19 cellular contexts compared by ENCODE assay signal in the genomic region with DNA sequence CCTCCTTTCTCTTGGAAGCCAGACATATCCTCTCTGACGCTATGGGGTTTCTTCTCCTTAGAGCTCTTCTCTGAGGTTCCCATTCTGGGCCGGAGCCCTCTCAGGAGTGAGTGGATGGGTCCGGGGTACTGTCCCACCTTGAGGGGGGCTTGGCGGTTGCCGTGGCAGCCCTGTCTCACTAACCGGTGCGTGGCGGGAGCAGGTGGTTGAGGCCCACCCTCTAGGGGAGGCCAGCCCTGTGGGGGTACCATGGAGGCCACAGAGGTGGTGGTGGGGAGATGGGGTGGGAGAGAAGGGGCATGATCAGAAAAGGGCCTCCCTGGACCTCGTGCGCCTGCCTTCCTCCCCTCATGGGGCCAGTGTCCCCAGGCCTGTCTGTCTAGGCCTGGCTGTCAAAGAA. TPM values are rescaled to one million over a fixed set of nuclear protein-coding genes. Genes with fewer than 3 reads are reported as not detected.
DNase-seq lines count a peak whose midpoint lies in the region; ATAC-seq and TF ChIP-seq lines count a peak whose summit lies in the region.
"Had no signal": no experiment of that assay in that cellular context is flagged by ENCODE, and none has a peak within 500 bp of the region (broad histone marks: within the 10 kb centered on the region; RNA-seq: fewer than 3 reads in every experiment).

No MANE protein-coding gene starts in this region.

- no peak overlapping the region for H3K4me2 ChIP-seq in mesendoderm (ENCODE audit: low read length)
- H3K4me2 ChIP-seq: BLaER1 treated with 17β-estradiol and CSF1 and Interleukin-3, amounts not matched to agents 10 nM and 100 nM; GM23338 had no signal

- H4K5ac ChIP-seq in mesendoderm (ENCODE audit: low read length), result no peak overlapping the region

- H3K4me1 Mint-ChIP-seq in neural crest cell, result peaks cover 9% of the 10 kb centered on the region

- H2BK120ac ChIP-seq in mesendoderm (ENCODE audit: low read depth, low read length), result no peak overlapping the region

- no peaks in the 10 kb centered on the region for H3K79me2 ChIP-seq in mesendoderm (ENCODE audit: control insufficient read depth, insufficient read depth, low read length)

- H3K36me3 Mint-ChIP-seq in neural crest cell (ENCODE audit: low read depth), result peaks cover 16% of the 10 kb centered on the region

- H3K18ac ChIP-seq in mesendoderm (ENCODE audit: low read length), result no peak overlapping the region

- no peak overlapping the region for H2AK5ac ChIP-seq in mesendoderm (ENCODE audit: low read length)

- H3K4me3 ChIP-seq in right cardiac atrium (ENCODE audit: low read length), result no peak overlapping the region
- H3K4me3 ChIP-seq in gastrocnemius medialis, result no peak overlapping the region
- no peak overlapping the region for H3K4me3 ChIP-seq in aorta (ENCODE audit: low read length in 2 of 2)
- no peak overlapping the region for H3K4me3 ChIP-seq in mesendoderm (ENCODE audit: low read length)
- H3K4me3 ChIP-seq: BLaER1 treated with 17β-estradiol and CSF1 and Interleukin-3, amounts not matched to agents 10 nM and 100 nM; GM12878; GM23338; K562 had no signal

- in situ Hi-C loops in gastrocnemius medialis (cut with MboI; ENCODE audit: low sequenced_read_pairs in 4 of 4), result loop anchor here (25.0 kb wide), 1 partner anchor 636 kb away; no protein-coding TSS in a partner anchor

- peak in 1 of 2 donors; percentile 2 for ATAC-seq in right cardiac atrium
- ATAC-seq in left cardiac atrium, result no peak
- ATAC-seq in gastrocnemius medialis, result no peak
- peak; percentile 12 for ATAC-seq in aorta (ENCODE audit: low FRiP score)
- ATAC-seq in GM21447 (IDR thresholded peaks at IDR 0.05; ENCODE audit: unreplicated experiment), result no peak
- ATAC-seq: GM12878, GM23338, K562, PC-3 had no signal

- H3K9me3 ChIP-seq in right cardiac atrium (ENCODE audit: control insufficient read depth, low read length) (no peaks in the 10 kb centered on the region), gastrocnemius medialis (no peaks in the 10 kb centered on the region), aorta (ENCODE audit: control insufficient read depth, low read length) (no peaks in the 10 kb centered on the region)
- H3K9me3 ChIP-seq: BLaER1 treated with 17β-estradiol and CSF1 and Interleukin-3, amounts not matched to agents 10 nM and 100 nM had no signal

- no peaks in the 10 kb centered on the region for H3K9me3 Mint-ChIP-seq in neural crest cell
- H3K9me3 Mint-ChIP-seq: GM23338 had no signal

- 88% methylated on average over 10 of the region's 10 CpGs for WGBS in right cardiac atrium
- 77 to 86% methylated on average over 10 of the region's 10 CpGs for WGBS in aorta, 2 donors
- no CpG with 5 or more reads among the region's 10 CpGs for WGBS in mesendoderm (ENCODE audit: extremely low coverage, insufficient coverage, low lambda C conversion rate)

- H3K27ac Mint-ChIP-seq in neural crest cell (ENCODE audit: unreplicated experiment), result peak overlapping the region; percentile 35
- H3K27ac Mint-ChIP-seq: GM23338 had no signal

- TF ChIP-seq CTCF in neural crest cell (conservative IDR thresholded peaks at IDR 0.05), result no peak
- TF ChIP-seq CTCF in gastrocnemius medialis (IDR thresholded peaks at IDR 0.05 in 4 of 5, conservative IDR thresholded peaks at IDR 0.05 in 1 of 5), result no peak

- no peak overlapping the region for H3K9ac ChIP-seq in mesendoderm (ENCODE audit: low read length)
- H3K9ac ChIP-seq: BLaER1 treated with 17β-estradiol and CSF1 and Interleukin-3, amounts not matched to agents 10 nM and 100 nM had no signal

- H3K36me3 ChIP-seq in gastrocnemius medialis, result peaks cover 0 to 31% of the 10 kb centered on the region in 2 donors
- H3K36me3 ChIP-seq in aorta (ENCODE audit: control insufficient read depth in 1 of 2, insufficient read depth in 2 of 2, low read length in 1 of 2), result peaks cover 0 to 5% of the 10 kb centered on the region in 2 donors
- H3K36me3 ChIP-seq in mesendoderm (ENCODE audit: control insufficient read depth, insufficient read depth, low read length), result no peaks in the 10 kb centered on the region
- H3K36me3 ChIP-seq: BLaER1 treated with 17β-estradiol and CSF1 and Interleukin-3, amounts not matched to agents 10 nM and 100 nM had no signal

- DNase-seq in right cardiac atrium (peak in 2 of 3 donors; percentile 50 to 71), left cardiac atrium (no peak), neural crest cell (ENCODE audit: low read depth, low spot score) (no peak), gastrocnemius medialis (no peak), aorta (no peak), CD1c-positive myeloid dendritic cell (ENCODE audit: extremely low spot score) (no peak), mesendoderm (no peak)
- DNase-seq: DMS 273 treated with DMSO at 0.1 percent for 48 hours, GDM1, NCI-H1436, NCI-H2029, NCI-H2171, NCI-H774, PC-3 had no signal

- H2BK5ac ChIP-seq in mesendoderm (ENCODE audit: low read length), result no peak overlapping the region

- H3K4me3 Mint-ChIP-seq in neural crest cell, result no peak overlapping the region
- H3K4me3 Mint-ChIP-seq: GM23338 had no signal

- no peak for TF ChIP-seq POLR2A in gastrocnemius medialis (IDR thresholded peaks at IDR 0.05)

- H3K4me1 ChIP-seq in right cardiac atrium (ENCODE audit: control insufficient read depth, insufficient read depth, low read length) (no peaks in the 10 kb centered on the region), gastrocnemius medialis (no peaks in the 10 kb centered on the region), aorta (ENCODE audit: control insufficient read depth in 1 of 2, insufficient read depth in 2 of 2, low read length in 2 of 2) (no peaks in the 10 kb centered on the region), mesendoderm (ENCODE audit: control insufficient read depth, low read depth, low read length) (no peaks in the 10 kb centered on the region)

- H3K56ac ChIP-seq in mesendoderm (ENCODE audit: low read length), result no peak overlapping the region

- H3K27ac ChIP-seq in right cardiac atrium (ENCODE audit: low read length) (no peak overlapping the region), gastrocnemius medialis (peak overlapping the region in 3 of 4 donors; percentile 18 to 50 (median 28)), aorta (ENCODE audit: low read depth in 1 of 2, low read length in 2 of 2) (peak overlapping the region in 1 of 2 donors; percentile 18), mesendoderm (ENCODE audit: low read depth, low read length) (no peak overlapping the region)
- H3K27ac ChIP-seq: BLaER1 treated with 17β-estradiol and CSF1 and Interleukin-3, amounts not matched to agents 10 nM and 100 nM had no signal

- H2BK15ac ChIP-seq in mesendoderm (replicated peaks; ENCODE audit: low read depth), result no peak overlapping the region

- H3K27me3 Mint-ChIP-seq in neural crest cell (ENCODE audit: low read depth), result peaks cover 8% of the 10 kb centered on the region

- H3K79me1 ChIP-seq in mesendoderm (ENCODE audit: low read length), result no peaks in the 10 kb centered on the region

- no peak overlapping the region for H4K8ac ChIP-seq in mesendoderm (ENCODE audit: low read depth, low read length)

- no peak overlapping the region for H3K23ac ChIP-seq in mesendoderm (ENCODE audit: low read length)

- H3K27me3 ChIP-seq in right cardiac atrium (ENCODE audit: control insufficient read depth, insufficient read depth) (no peaks in the 10 kb centered on the region), gastrocnemius medialis (no peaks in the 10 kb centered on the region), aorta (ENCODE audit: control insufficient read depth in 1 of 2, insufficient read depth in 2 of 2, low read length in 1 of 2) (no peaks in the 10 kb centered on the region), mesendoderm (ENCODE audit: insufficient read depth, low read length, poor library complexity) (no peaks in the 10 kb centered on the region)

- intact Hi-C loops in right cardiac atrium (cut with DNase I) (no loop called here), left cardiac atrium (cut with DNase I) (no loop called here), gastrocnemius medialis (cut with DNase I; ENCODE audit: low total_unique reads) (no loop called here), aorta (cut with DNase I) (no loop called here)

- no peak overlapping the region for H3K4ac ChIP-seq in mesendoderm (ENCODE audit: low read depth, low read length)

RNA-seq across cellular contexts. Expression of a gene that starts 22.4 kb away (rescaled TPM):
- total RNA-seq in right cardiac atrium, result 100 to 1,000 TPM; 170 to 409 (median 309) TPM
- 162 TPM for polyA plus RNA-seq in right cardiac atrium
- total RNA-seq in left cardiac atrium, result 100 to 1,000 TPM in 1 of 2 donors, 10 to 100 TPM in 1; 88.5 to 207 TPM
- 140 TPM in 2 replicates for total RNA-seq in neural crest cell
- 100 to 1,000 TPM in 3 of 4 donors, 10 to 100 TPM in 1; 99.5 to 550 (median 279) TPM for total RNA-seq in gastrocnemius medialis
- total RNA-seq in aorta, result 1,000 to 10,000 TPM in 1 of 2 donors, 100 to 1,000 TPM in 1; 808 to 1,222 TPM
- 100 to 1,000 TPM; 123 to 385 TPM for polyA plus RNA-seq in aorta
- 0.35 TPM for polyA plus RNA-seq in mesendoderm (2013, experiment 1 of 2)
- polyA plus RNA-seq in mesendoderm (2013, experiment 2 of 2), result 0.32 TPM
- polyA plus RNA-seq: GM12878 had no signal

RNA-seq across cellular contexts. Expression of a gene that starts 39.8 kb away (rescaled TPM):
- total RNA-seq in right cardiac atrium (100 to 1,000 TPM in 2 of 4 donors, 10 to 100 TPM in 2; 62.6 to 168 (median 92.4) TPM), left cardiac atrium (100 to 1,000 TPM in 1 of 2 donors, 10 to 100 TPM in 1; 91.7 to 185 TPM), neural crest cell (365 and 366 TPM in 2 replicates), gastrocnemius medialis (10 to 100 TPM; 14.3 to 44.4 (median 23.6) TPM), aorta (100 to 1,000 TPM; 657 to 663 TPM)
- polyA plus RNA-seq in right cardiac atrium (115 TPM), aorta (1,000 to 10,000 TPM in 1 of 2 donors, 100 to 1,000 TPM in 1; 869 to 1,436 TPM)
- polyA plus RNA-seq in mesendoderm (2013, experiment 1 of 2), result 158 TPM
- 159 TPM for polyA plus RNA-seq in mesendoderm (2013, experiment 2 of 2)
- polyA plus RNA-seq: K562 had no signal

Comparison
In these comparisons a context has a peak if more than half of its experiments do, and no peak if none do; other contexts are left out.
1. DNase-seq: peak in right cardiac atrium (2 of 3); none in left cardiac atrium (single experiment), neural crest cell (single experiment), gastrocnemius medialis (0 of 2), aorta (0 of 2), CD1c-positive myeloid dendritic cell (single experiment) and mesendoderm (single experiment).
2. H3K27ac ChIP-seq: peak in gastrocnemius medialis (3 of 4); none in right cardiac atrium (single experiment) and mesendoderm (single experiment).